26 cellular contexts compared by ENCODE assay signal in the genomic region with DNA sequence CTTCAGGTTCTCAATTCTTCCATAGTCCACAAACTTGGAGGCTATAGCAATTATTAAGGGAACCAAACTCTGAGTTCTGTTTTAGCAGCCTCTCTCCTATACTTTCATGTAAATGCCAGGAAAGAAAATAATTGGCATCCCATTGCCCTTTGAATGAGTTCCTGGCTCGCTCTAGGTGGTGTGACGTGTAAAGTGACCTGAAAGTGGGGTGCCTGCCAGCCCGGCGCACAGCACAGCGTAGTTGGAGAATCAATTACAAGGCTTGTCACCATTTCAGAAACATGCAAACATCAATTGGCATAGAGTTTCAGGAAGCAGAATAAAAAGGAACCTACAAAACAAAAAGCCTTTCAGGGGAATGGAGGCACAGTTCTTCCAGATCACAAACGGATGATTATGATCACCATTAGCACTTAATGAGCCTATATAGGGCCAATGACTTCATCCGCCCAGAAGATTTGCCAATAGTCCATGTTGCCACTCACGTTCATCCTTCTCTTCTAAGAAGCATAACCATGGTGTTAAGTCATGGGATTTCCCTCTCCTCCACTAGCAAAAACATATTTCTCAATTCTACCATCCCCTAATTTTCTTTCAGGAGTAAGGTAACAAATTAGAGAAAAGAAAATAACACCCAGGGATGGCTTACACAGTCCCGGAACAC.
DNase-seq lines count a peak whose midpoint lies in the region; ATAC-seq lines count a peak whose summit lies in the region.
"Had no signal": no experiment of that assay in that cellular context is flagged by ENCODE, and none has a peak within 500 bp of the region (broad histone marks: within the 10 kb centered on the region; RNA-seq: fewer than 3 reads in every experiment).

No MANE protein-coding gene starts in this region.

- intact Hi-C loops in activated naive CD4-positive, alpha-beta T cell treated with anti-CD3 and anti-CD28 coated beads for 36 hours (cut with micrococcal nuclease) = no loop called here
- intact Hi-C loops in Right ventricle myocardium superior (cut with DNase I) = no loop called here

- CTCF ChIA-PET in activated naive CD4-positive, alpha-beta T cell treated with anti-CD3 and anti-CD28 coated beads for 36 hours (lab: Charles Lee) = no interaction called here

- DNase-seq in activated naive CD4-positive, alpha-beta T cell treated with anti-CD3 and anti-CD28 coated beads for 36 hours = no peak
- DNase-seq in activated naive CD4-positive, alpha-beta T cell treated with Interleukin-2 at 50 U/mL for 16 hours = no peak
- peak; percentile 15 to 33 for DNase-seq in NCI-H446 (lab: John Stamatoyannopoulos, UW)
- DNase-seq in Right ventricle myocardium superior = peak; percentile 50
- DNase-seq in NCI-H82 (lab: John Stamatoyannopoulos, UW) = no peak
- DNase-seq in activated T-cell treated with anti-CD3 and anti-CD28 coated beads, Interleukin-2, amount 50 U/mL, for 1 hour = no peak
- DNase-seq in central memory CD4-positive, alpha-beta T cell = no peak
- DNase-seq: 8988T; activated CD4-positive, alpha-beta memory T cell treated with anti-CD3 and anti-CD28 coated beads, Interleukin-2, amount 10 ng/mL, durations not matched to agents 7 days and 5 days; activated T-cell treated with anti-CD3 and anti-CD28 coated beads, Interleukin-2, amount 50 U/mL, for 4 hours; Caco-2; colonic mucosa; hippocampal formation; KBM-7; kidney; MV-4-11; natural killer cell; NCI-H510A; SJCRH30; stimulated activated CD4-positive, alpha-beta T cell treated with anti-CD3 and anti-CD28 coated beads, Interleukin-1b, Interleukin-23, amount 100 ng/mL, for 48 hours; stimulated activated naive CD8-positive, alpha-beta T cell treated with anti-CD3 and anti-CD28 coated beads, Interleukin-15, amount 100 ng/mL, for 72 hours; trophoblast cell had no signal

- H3K4me3 Mint-ChIP-seq in activated naive CD4-positive, alpha-beta T cell treated with anti-CD3 and anti-CD28 coated beads for 36 hours = no peak overlapping the region
- H3K4me3 Mint-ChIP-seq: activated CD4-positive, alpha-beta memory T cell treated with anti-CD3 and anti-CD28 coated beads, Interleukin-2, amount 10 ng/mL, durations not matched to agents 7 days and 5 days; activated T-cell treated with anti-CD3 and anti-CD28 coated beads, Interleukin-2, amount 50 U/mL, for 4 hours; B cell; natural killer cell; stimulated activated naive CD8-positive, alpha-beta T cell treated with anti-CD3 and anti-CD28 coated beads, Interleukin-15, amount 100 ng/mL, for 72 hours; T-helper 1 cell treated with Interleukin-12 subunit alpha and Interleukin-12 subunit beta and Interleukin-4 antibody, amounts not matched to agents 30 μg/mL and 1 μg/mL, for 36 hours had no signal

- H3K4me1 Mint-ChIP-seq in activated naive CD4-positive, alpha-beta T cell treated with anti-CD3 and anti-CD28 coated beads for 36 hours (ENCODE audit: low read depth) = no peaks in the 10 kb centered on the region
- H3K4me1 Mint-ChIP-seq: activated CD4-positive, alpha-beta memory T cell treated with anti-CD3 and anti-CD28 coated beads, Interleukin-2, amount 10 ng/mL, durations not matched to agents 7 days and 5 days; B cell; natural killer cell; stimulated activated naive CD8-positive, alpha-beta T cell treated with anti-CD3 and anti-CD28 coated beads, Interleukin-15, amount 100 ng/mL, for 72 hours had no signal

- ATAC-seq in Right ventricle myocardium superior (ENCODE audit: poor library complexity) (peak; percentile 89), GM21737 (IDR thresholded peaks at IDR 0.05; ENCODE audit: unreplicated experiment) (no peak)
- ATAC-seq: activated naive CD4-positive, alpha-beta T cell treated with anti-CD3 and anti-CD28 coated beads, Interleukin-2, amount 50 U/mL, for 72 hours; activated T-cell treated with anti-CD3 and anti-CD28 coated beads, Interleukin-2, amount 50 U/mL, for 4 hours; natural killer cell; stimulated activated naive CD8-positive, alpha-beta T cell treated with anti-CD3 and anti-CD28 coated beads, Interleukin-15, amount 100 ng/mL, for 72 hours had no signal

- no peaks in the 10 kb centered on the region for H3K36me3 Mint-ChIP-seq in activated naive CD4-positive, alpha-beta T cell treated with anti-CD3 and anti-CD28 coated beads for 36 hours (ENCODE audit: low read depth)
- H3K36me3 Mint-ChIP-seq: activated naive CD4-positive, alpha-beta T cell treated with anti-CD3 and anti-CD28 coated beads, Interleukin-2, amount 50 U/mL, for 72 hours; natural killer cell had no signal

- no peaks in the 10 kb centered on the region for H3K9me3 Mint-ChIP-seq in activated naive CD4-positive, alpha-beta T cell treated with anti-CD3 and anti-CD28 coated beads for 36 hours
- H3K9me3 Mint-ChIP-seq: activated naive CD4-positive, alpha-beta T cell treated with anti-CD3 and anti-CD28 coated beads, Interleukin-2, amount 50 U/mL, for 72 hours; activated T-cell treated with anti-CD3 and anti-CD28 coated beads, Interleukin-2, amount 50 U/mL, for 4 hours; stimulated activated naive CD8-positive, alpha-beta T cell treated with anti-CD3 and anti-CD28 coated beads, Interleukin-15, amount 100 ng/mL, for 72 hours; T-helper 1 cell treated with Interleukin-12 subunit alpha and Interleukin-12 subunit beta and Interleukin-4 antibody, amounts not matched to agents 30 μg/mL and 1 μg/mL, for 36 hours had no signal

- no peaks in the 10 kb centered on the region for H3K27me3 Mint-ChIP-seq in activated naive CD4-positive, alpha-beta T cell treated with anti-CD3 and anti-CD28 coated beads for 36 hours (ENCODE audit: low read depth)
- H3K27me3 Mint-ChIP-seq: activated CD4-positive, alpha-beta memory T cell treated with anti-CD3 and anti-CD28 coated beads, Interleukin-2, amount 10 ng/mL, durations not matched to agents 7 days and 5 days; B cell; stimulated activated naive CD8-positive, alpha-beta T cell treated with anti-CD3 and anti-CD28 coated beads, Interleukin-15, amount 100 ng/mL, for 72 hours had no signal

- peak overlapping the region; percentile 26 for H3K27ac Mint-ChIP-seq in activated naive CD4-positive, alpha-beta T cell treated with anti-CD3 and anti-CD28 coated beads for 36 hours
- H3K27ac Mint-ChIP-seq: activated CD4-positive, alpha-beta memory T cell treated with anti-CD3 and anti-CD28 coated beads, Interleukin-2, amount 10 ng/mL, durations not matched to agents 7 days and 5 days; activated naive CD4-positive, alpha-beta T cell treated with anti-CD3 and anti-CD28 coated beads, Interleukin-2, amount 50 U/mL, for 72 hours; B cell; natural killer cell; T-helper 1 cell treated with Interleukin-12 subunit alpha and Interleukin-12 subunit beta and Interleukin-4 antibody, amounts not matched to agents 30 μg/mL and 1 μg/mL, for 36 hours had no signal

Comparison
In these comparisons a context has a peak if more than half of its experiments do, and no peak if none do; other contexts are left out.
1. DNase-seq: peak in NCI-H446 (2 of 2) and Right ventricle myocardium superior (single experiment); none in activated naive CD4-positive, alpha-beta T cell treated with anti-CD3 and anti-CD28 coated beads for 36 hours (single experiment), activated naive CD4-positive, alpha-beta T cell treated with Interleukin-2 at 50 U/mL for 16 hours (single experiment), NCI-H82 (single experiment), activated T-cell treated with anti-CD3 and anti-CD28 coated beads, Interleukin-2, amount 50 U/mL, for 1 hour (single experiment) and central memory CD4-positive, alpha-beta T cell (single experiment).